In genomic region chr17:81249233-81250040, GRCh38 we compare ENCODE assay signal across 1 cellular context.
TF ChIP-seq lines count a peak whose summit lies in the region.

No MANE protein-coding gene starts in this region.

TF ChIP-seq in HEK293, 187 proteins besides CTCF, POLR2A, EP300 and RAD21 (continued from another document):
- TF ChIP-seq HIC1 (tag by site-specific recombination; IDR thresholded peaks at IDR 0.05): peak; percentile 76
- TF ChIP-seq ZNF624 (tag by site-specific recombination; IDR thresholded peaks at IDR 0.05): no peak
- TF ChIP-seq SCRT1 (tag by site-specific recombination; IDR thresholded peaks at IDR 0.05; ENCODE audit: borderline replicate concordance): peak; percentile 71
- no peak for TF ChIP-seq ZNF140 (tag by site-specific recombination; IDR thresholded peaks at IDR 0.05)
- no peak for TF ChIP-seq ZNF571 (tag by site-specific recombination; IDR thresholded peaks at IDR 0.05)
- no peak for TF ChIP-seq ZNF830 (tag by site-specific recombination; IDR thresholded peaks at IDR 0.05; ENCODE audit: low read depth)
- peak; percentile 88 for TF ChIP-seq SCRT2 (tag by site-specific recombination; IDR thresholded peaks at IDR 0.05)
